8 cellular contexts compared by ENCODE assay signal in the genomic region with DNA sequence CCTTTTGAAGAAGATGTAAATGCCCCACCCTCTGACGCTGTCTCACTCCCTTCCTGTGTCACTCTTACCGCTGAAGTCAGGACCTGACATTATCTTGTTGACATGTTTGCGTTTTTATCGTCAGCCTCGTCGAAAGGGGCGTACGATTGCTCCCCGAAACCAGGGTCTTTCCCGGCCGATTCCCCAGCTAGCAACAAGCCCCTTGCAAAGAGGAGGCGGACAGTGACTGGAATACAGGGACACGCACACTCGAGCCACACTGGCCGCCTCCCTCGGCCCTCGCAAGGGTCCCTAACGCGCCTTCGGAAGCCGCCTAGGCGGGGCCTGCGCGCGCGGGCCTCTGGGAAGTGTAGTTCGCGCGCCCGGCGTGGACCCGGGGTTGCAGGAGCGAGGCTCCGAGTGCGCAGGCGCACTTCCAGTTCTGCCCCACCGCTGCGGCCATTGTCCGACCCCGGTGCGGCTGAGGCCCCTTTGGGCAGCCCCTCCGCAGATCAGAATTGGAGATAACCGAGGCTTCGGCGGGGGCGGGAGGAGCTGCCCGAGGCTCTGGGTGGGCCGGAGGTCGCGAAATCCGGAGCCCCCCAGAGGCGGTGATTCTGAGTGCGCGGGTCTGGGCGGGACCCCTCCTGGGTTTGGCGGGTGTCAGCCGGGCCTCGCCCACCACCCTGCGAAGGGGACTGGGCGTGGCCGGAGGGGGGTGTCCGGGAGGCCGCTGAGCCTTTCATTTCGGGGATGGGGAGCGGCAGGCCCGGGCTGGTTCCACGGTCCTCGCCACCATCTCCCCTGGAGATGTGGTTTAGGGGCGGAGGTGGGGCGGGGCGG. TPM values are rescaled to one million over a fixed set of nuclear protein-coding genes. Genes with fewer than 3 reads are reported as not detected.
A peak's percentile ranks its signal among the peaks of the same experiment; 100 is the strongest.
DNase-seq lines count a peak whose midpoint lies in the region; ATAC-seq, FAIRE-seq and TF ChIP-seq lines count a peak whose summit lies in the region.

A gene (plus strand): TSS at position 412 of the 822 bp plus-strand sequence. CDS start 502 bp downstream, outside the sequence.

- TF ChIP-seq CTCF in A549 (IDR thresholded peaks at IDR 0.05) (no peak), WI38 (IDR thresholded peaks at IDR 0.05; ENCODE audit: low read depth, low read length) (no peak), cardiac fibroblast (IDR thresholded peaks at IDR 0.05; ENCODE audit: low read depth, low read length) (no peak), spleen (IDR thresholded peaks at IDR 0.05 in 8 of 11, conservative IDR thresholded peaks at IDR 0.05 in 3 of 11) (no peak)

- peak within 1 kb of the TSS; percentile 85 for H3K4me2 ChIP-seq in A549

- TF ChIP-seq POLR2A in A549 (IDR thresholded peaks at IDR 0.05; ENCODE audit: low read length) (peak; percentile 56), spleen (IDR thresholded peaks at IDR 0.05) (peak in 1 of 3 donors; percentile 1)

- no peaks in the 10 kb centered on the region for H3K27me3 ChIP-seq in spleen (replicated peaks in 1 of 7)

- ATAC-seq in A549 (peak; percentile 96 to 99), GM18861 (IDR thresholded peaks at IDR 0.05; ENCODE audit: unreplicated experiment) (peak; percentile 89), HG03097 (IDR thresholded peaks at IDR 0.05; ENCODE audit: low FRiP score, unreplicated experiment) (peak; percentile 80)

- FAIRE-seq in A549 (lab: Jason Lieb, UNC) = no peak

- H3K4me3 ChIP-seq in A549 = peak within 1 kb of the TSS; percentile 84
- peak within 1 kb of the TSS; percentile 82 for H3K4me3 ChIP-seq in WI38 (ENCODE audit: low read depth, low read length)
- peak within 1 kb of the TSS; percentile 80 to 88 for H3K4me3 ChIP-seq in cardiac fibroblast (replicated peaks in 1 of 2; ENCODE audit: low read depth in 2 of 2, low read length in 2 of 2)
- H3K4me3 ChIP-seq in spleen = peak within 1 kb of the TSS; percentile 68 to 99 (median 96)

- intact Hi-C loops in spleen (cut with DNase I; ENCODE audit: low total_unique reads) = loop anchor here (10.0 kb wide), 1 partner anchor 306 kb away; a partner anchor contains a TSS

- POLR2A ChIA-PET in A549 (lab: Yijun Ruan, JAX) = no interaction called here

- H3K4me1 ChIP-seq in A549 = peaks cover 5% of the 10 kb centered on the region; the same call in 1 of the 3 replicates
- H3K4me1 ChIP-seq in spleen = peaks cover 0 to 18% (median 14%) of the 10 kb centered on the region in 6 donors

- WGBS in A549 (ENCODE audit: missing lambda C conversion rate) = 5% methylated on average over 24 of the region's 71 CpGs
- WGBS in spleen, 5 donors = 0 to 5% (median 2%) methylated on average over 15 to 70 of the region's 71 CpGs

- CTCF ChIA-PET in A549 (lab: Yijun Ruan, JAX) = interaction anchor here (6.4 kb wide), 1 partner anchor 11 kb away, joined by 29 read pairs; no protein-coding TSS in a partner anchor

- TF ChIP-seq EP300 in A549 (IDR thresholded peaks at IDR 0.05) = no peak

- peaks cover 0 to 38% (median 6%) of the 10 kb centered on the region in 6 donors for H3K36me3 ChIP-seq in spleen

- no peak for TF ChIP-seq RAD21 in A549 (conservative IDR thresholded peaks at IDR 0.05 in 1 of 2, IDR thresholded peaks at IDR 0.05 in 1 of 2)

- peaks cover 21% of the 10 kb centered on the region for H3K9me3 ChIP-seq in A549
- peaks cover 0 to 1% (median 0%) of the 10 kb centered on the region in 8 donors for H3K9me3 ChIP-seq in spleen

- DNase-seq in A549 (ENCODE audit: low read depth in 1 of 2, low spot score in 1 of 2) (peak; percentile 90 to 96), NCI-H2196 (lab: John Stamatoyannopoulos, UW; ENCODE audit: unreplicated experiment) (peak; percentile 81), cardiac fibroblast (ENCODE audit: low read depth in 2 of 2) (peak; percentile 83 to 89), inferior parietal cortex (ENCODE audit: extremely low spot score) (peak; percentile 87), spleen (peak; percentile 96)

- H3K27ac ChIP-seq in A549 (peak within 1 kb of the TSS; percentile 88), spleen (peak within 1 kb of the TSS; percentile 84 to 92 (median 90))

TF ChIP-seq in A549, 52 proteins besides CTCF, POLR2A, EP300 and RAD21 (continues in another document):
- TF ChIP-seq NFE2L2 (conservative IDR thresholded peaks at IDR 0.05; ENCODE audit: low read length) = no peak
- TF ChIP-seq MYC (IDR thresholded peaks at IDR 0.05; ENCODE audit: borderline replicate concordance, low read length) = 0 out of 2 replicates have a peak, but pooled peaks have one; percentile 15
- TF ChIP-seq, protein P1, sequence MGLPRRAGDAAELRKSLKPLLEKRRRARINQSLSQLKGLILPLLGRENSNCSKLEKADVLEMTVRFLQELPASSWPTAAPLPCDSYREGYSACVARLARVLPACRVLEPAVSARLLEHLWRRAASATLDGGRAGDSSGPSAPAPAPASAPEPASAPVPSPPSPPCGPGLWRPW (IDR thresholded peaks at IDR 0.05) = no peak
- TF ChIP-seq, protein P2, sequence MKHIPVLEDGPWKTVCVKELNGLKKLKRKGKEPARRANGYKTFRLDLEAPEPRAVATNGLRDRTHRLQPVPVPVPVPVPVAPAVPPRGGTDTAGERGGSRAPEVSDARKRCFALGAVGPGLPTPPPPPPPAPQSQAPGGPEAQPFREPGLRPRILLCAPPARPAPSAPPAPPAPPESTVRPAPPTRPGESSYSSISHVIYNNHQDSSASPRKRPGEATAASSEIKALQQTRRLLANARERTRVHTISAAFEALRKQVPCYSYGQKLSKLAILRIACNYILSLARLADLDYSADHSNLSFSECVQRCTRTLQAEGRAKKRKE (CRISPR knock-in tag; IDR thresholded peaks at IDR 0.05; ENCODE audit: low read depth) = no peak
- no peak for TF ChIP-seq ZSCAN20 (CRISPR knock-in tag; IDR thresholded peaks at IDR 0.05)
- peak in 1 of 2 experiments; percentile 82; a peak in 3 of 5 replicates for TF ChIP-seq JUN (IDR thresholded peaks at IDR 0.05)
- TF ChIP-seq SMC3 (IDR thresholded peaks at IDR 0.05) = no peak
- no peak for TF ChIP-seq CBX8 (IDR thresholded peaks at IDR 0.05)
- TF ChIP-seq KDM1A (IDR thresholded peaks at IDR 0.05; ENCODE audit: low read depth) = no peak
- TF ChIP-seq ZNF302 (CRISPR knock-in tag; IDR thresholded peaks at IDR 0.05) = no peak
- no peak for TF ChIP-seq EHMT2 (IDR thresholded peaks at IDR 0.05; ENCODE audit: low read depth)
- TF ChIP-seq, protein P3, sequence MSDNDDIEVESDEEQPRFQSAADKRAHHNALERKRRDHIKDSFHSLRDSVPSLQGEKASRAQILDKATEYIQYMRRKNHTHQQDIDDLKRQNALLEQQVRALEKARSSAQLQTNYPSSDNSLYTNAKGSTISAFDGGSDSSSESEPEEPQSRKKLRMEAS (IDR thresholded peaks at IDR 0.05) = peak; percentile 38; the same call in 1 of the 2 replicates
- TF ChIP-seq, protein P4, sequence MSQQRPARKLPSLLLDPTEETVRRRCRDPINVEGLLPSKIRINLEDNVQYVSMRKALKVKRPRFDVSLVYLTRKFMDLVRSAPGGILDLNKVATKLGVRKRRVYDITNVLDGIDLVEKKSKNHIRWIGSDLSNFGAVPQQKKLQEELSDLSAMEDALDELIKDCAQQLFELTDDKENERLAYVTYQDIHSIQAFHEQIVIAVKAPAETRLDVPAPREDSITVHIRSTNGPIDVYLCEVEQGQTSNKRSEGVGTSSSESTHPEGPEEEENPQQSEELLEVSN (IDR thresholded peaks at IDR 0.05; ENCODE audit: borderline replicate concordance, low read depth) = 0 out of 2 replicates have a peak, but pooled peaks have one; percentile 47
- TF ChIP-seq TFCP2L1 (CRISPR knock-in tag; IDR thresholded peaks at IDR 0.05) = no peak
- no peak for TF ChIP-seq RARB (CRISPR knock-in tag; IDR thresholded peaks at IDR 0.05)
- TF ChIP-seq FOSB (CRISPR knock-in tag; IDR thresholded peaks at IDR 0.05) = no peak
- no peak for TF ChIP-seq ESRRA (IDR thresholded peaks at IDR 0.05; ENCODE audit: borderline replicate concordance, low read length)
- TF ChIP-seq, protein P5, sequence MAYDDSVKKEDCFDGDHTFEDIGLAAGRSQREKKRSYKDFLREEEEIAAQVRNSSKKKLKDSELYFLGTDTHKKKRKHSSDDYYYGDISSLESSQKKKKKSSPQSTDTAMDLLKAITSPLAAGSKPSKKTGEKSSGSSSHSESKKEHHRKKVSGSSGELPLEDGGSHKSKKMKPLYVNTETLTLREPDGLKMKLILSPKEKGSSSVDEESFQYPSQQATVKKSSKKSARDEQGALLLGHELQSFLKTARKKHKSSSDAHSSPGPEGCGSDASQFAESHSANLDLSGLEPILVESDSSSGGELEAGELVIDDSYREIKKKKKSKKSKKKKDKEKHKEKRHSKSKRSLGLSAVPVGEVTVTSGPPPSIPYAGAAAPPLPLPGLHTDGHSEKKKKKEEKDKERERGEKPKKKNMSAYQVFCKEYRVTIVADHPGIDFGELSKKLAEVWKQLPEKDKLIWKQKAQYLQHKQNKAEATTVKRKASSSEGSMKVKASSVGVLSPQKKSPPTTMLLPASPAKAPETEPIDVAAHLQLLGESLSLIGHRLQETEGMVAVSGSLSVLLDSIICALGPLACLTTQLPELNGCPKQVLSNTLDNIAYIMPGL (CRISPR knock-in tag; IDR thresholded peaks at IDR 0.05; ENCODE audit: borderline replicate concordance) = no peak
- TF ChIP-seq HDAC2 (IDR thresholded peaks at IDR 0.05) = no peak
- TF ChIP-seq, protein P6, sequence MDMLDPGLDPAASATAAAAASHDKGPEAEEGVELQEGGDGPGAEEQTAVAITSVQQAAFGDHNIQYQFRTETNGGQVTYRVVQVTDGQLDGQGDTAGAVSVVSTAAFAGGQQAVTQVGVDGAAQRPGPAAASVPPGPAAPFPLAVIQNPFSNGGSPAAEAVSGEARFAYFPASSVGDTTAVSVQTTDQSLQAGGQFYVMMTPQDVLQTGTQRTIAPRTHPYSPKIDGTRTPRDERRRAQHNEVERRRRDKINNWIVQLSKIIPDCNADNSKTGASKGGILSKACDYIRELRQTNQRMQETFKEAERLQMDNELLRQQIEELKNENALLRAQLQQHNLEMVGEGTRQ (IDR thresholded peaks at IDR 0.05) = no peak

RNA-seq across cellular contexts. Expression of the gene that starts here (rescaled TPM):
- 21.6 and 31.9 TPM in 2 replicates for polyA plus RNA-seq in A549 (2011; rRNA removed)
- polyA plus RNA-seq in A549 (2012; cell fraction: cytosol; rRNA removed) = 6.0 and 7.6 TPM in 2 replicates
- 4.5 and 7.9 TPM in 2 replicates for polyA plus RNA-seq in A549 (2012; cell fraction: nucleus; rRNA removed)
- polyA plus RNA-seq in A549 (2017; fragmentation: RNase III; extraction: RNeasy Plus Mini Kit Qiagen cat#74134 plus additional on column Dnase treatment) = 11.6 to 15.1 TPM (median 13.8 TPM) in 3 replicates
- 13.3 and 14.3 TPM in 2 replicates for polyA minus RNA-seq in A549 (2011; rRNA and poly(A)+ RNA removed)
- total RNA-seq in spleen = 10 to 100 TPM; 21.5 to 53.1 (median 28.2) TPM
- polyA plus RNA-seq in spleen = 10 to 100 TPM in 1 of 3 donors, 1 to 10 TPM in 2; 7.3 to 10.0 (median 9.9) TPM

Comparison
In these comparisons a context has a peak if more than half of its experiments do, and no peak if none do; other contexts are left out.
1. Peak in every context shown above with its lines: DNase-seq, ATAC-seq, H3K4me3 ChIP-seq and H3K27ac ChIP-seq.